In genomic region chr1:36349839-36350238, GRCh38 we compare ENCODE assay signal across 12 cellular contexts. TPM values are rescaled to one million over a fixed set of nuclear protein-coding genes. Genes with fewer than 3 reads are reported as not detected.
DNase-seq lines count a peak whose midpoint lies in the region; ATAC-seq and TF ChIP-seq lines count a peak whose summit lies in the region.
"Had no signal": no experiment of that assay in that cellular context is flagged by ENCODE, and none has a peak within 500 bp of the region (broad histone marks: within the 10 kb centered on the region; RNA-seq: fewer than 3 reads in every experiment).

No MANE protein-coding gene starts in this region.

- DNase-seq in M059J (ENCODE audit: low read depth) = peak; percentile 54
- DNase-seq in body of pancreas = no peak
- peak in 2 of 3 donors; percentile 66 to 76 for DNase-seq in right cardiac atrium
- DNase-seq in testis = peak; percentile 44
- no peak for DNase-seq in T-cell
- no peak for DNase-seq in SHP77 (lab: John Stamatoyannopoulos, UW)
- DNase-seq: H9, NCI-H1694 treated with DMSO at 0.1 percent for 48 hours, SIG-M5 had no signal

- H3K27me3 Mint-ChIP-seq in T-cell = no peaks in the 10 kb centered on the region
- H3K27me3 Mint-ChIP-seq: activated CD4-positive, alpha-beta memory T cell treated with anti-CD3 and anti-CD28 coated beads for 36 hours; central memory CD8-positive, alpha-beta T cell had no signal

- H3K27ac ChIP-seq in body of pancreas (peak overlapping the region in 2 of 4 donors; percentile 26 to 31), right cardiac atrium (ENCODE audit: low read length) (peak overlapping the region; percentile 88), testis (peak overlapping the region in 1 of 2 donors; percentile 45)

- TF ChIP-seq CTCF in body of pancreas (IDR thresholded peaks at IDR 0.05) = no peak
- TF ChIP-seq CTCF in testis (IDR thresholded peaks at IDR 0.05) = no peak

- no peak overlapping the region for H3K27ac Mint-ChIP-seq in T-cell

- POLR2A ChIA-PET in T-cell (lab: Charles Lee) = no interaction called here

- H3K4me1 Mint-ChIP-seq in T-cell = peaks cover 19 to 29% (median 24%) of the 10 kb centered on the region in 3 donors

- intact Hi-C loops in body of pancreas (cut with DNase I) = no loop called here
- intact Hi-C loops in right cardiac atrium (cut with DNase I) = no loop called here
- intact Hi-C loops in testis (cut with DNase I; ENCODE audit: low total_unique reads) = no loop called here

- peaks cover 40% of the 10 kb centered on the region for H3K36me3 Mint-ChIP-seq in T-cell

- TF ChIP-seq POLR2A in body of pancreas (IDR thresholded peaks at IDR 0.05) = no peak
- no peak for TF ChIP-seq POLR2A in testis (IDR thresholded peaks at IDR 0.05)

- H3K9me3 ChIP-seq in body of pancreas (no peaks in the 10 kb centered on the region), right cardiac atrium (ENCODE audit: control insufficient read depth, low read length) (no peaks in the 10 kb centered on the region), testis (no peaks in the 10 kb centered on the region)

- peak; percentile 9 for ATAC-seq in body of pancreas
- ATAC-seq in right cardiac atrium = peak; percentile 15 to 33
- ATAC-seq in HG02571 (IDR thresholded peaks at IDR 0.05; ENCODE audit: unreplicated experiment) = no peak
- ATAC-seq in T-cell (replicated peaks in 1 of 4) = no peak

- no peaks in the 10 kb centered on the region for H3K9me3 Mint-ChIP-seq in T-cell
- H3K9me3 Mint-ChIP-seq: activated CD4-positive, alpha-beta memory T cell treated with anti-CD3 and anti-CD28 coated beads for 36 hours; central memory CD8-positive, alpha-beta T cell; H9 had no signal

- H3K4me3 Mint-ChIP-seq in T-cell = peak overlapping the region in 1 of 3 donors; percentile 61
- H3K4me3 Mint-ChIP-seq: activated CD4-positive, alpha-beta memory T cell treated with anti-CD3 and anti-CD28 coated beads for 36 hours; central memory CD8-positive, alpha-beta T cell; H9 had no signal

- H3K36me3 ChIP-seq in body of pancreas (replicated peaks in 1 of 2; ENCODE audit: insufficient read depth in 1 of 2, low read depth in 2 of 2) (peaks cover 0 to 48% of the 10 kb centered on the region in 2 donors), testis (ENCODE audit: low read depth, missing control alignments) (no peaks in the 10 kb centered on the region)

- H3K4me1 ChIP-seq in body of pancreas = no peaks in the 10 kb centered on the region
- H3K4me1 ChIP-seq in right cardiac atrium (ENCODE audit: control insufficient read depth, insufficient read depth, low read length) = peaks cover 16% of the 10 kb centered on the region
- peaks cover 17% of the 10 kb centered on the region for H3K4me1 ChIP-seq in testis

- H3K4me3 ChIP-seq in body of pancreas = no peak overlapping the region
- no peak overlapping the region for H3K4me3 ChIP-seq in right cardiac atrium (ENCODE audit: low read length)
- H3K4me3 ChIP-seq in testis = no peak overlapping the region

- CTCF ChIA-PET in T-cell (lab: Charles Lee) = interaction anchor here in 1 of 2 donors (1.8 to 1.9 kb wide), 2 partner anchors 17 to 19 kb away, joined by 6 to 7 read pairs; no protein-coding TSS in a partner anchor

- WGBS in body of pancreas, 2 donors = 81% methylated on average over 14 of the region's 16 CpGs; no CpG with 5 or more reads in 1 of the 2 donors
- 44% methylated on average over 16 of the region's 16 CpGs for WGBS in right cardiac atrium
- 45 to 90% methylated on average over 8 to 16 of the region's 16 CpGs for WGBS in testis, 2 donors

- H3K27me3 ChIP-seq in body of pancreas = no peaks in the 10 kb centered on the region
- no peaks in the 10 kb centered on the region for H3K27me3 ChIP-seq in right cardiac atrium (ENCODE audit: control insufficient read depth, insufficient read depth)
- H3K27me3 ChIP-seq in testis = no peaks in the 10 kb centered on the region

RNA-seq across cellular contexts. Expression of gene EVA1B, which starts 26.4 kb away (rescaled TPM):
- 35.8 and 44.5 TPM in 2 replicates for total RNA-seq in M059J (2014; rRNA removed; shearing (Covaris generic))
- total RNA-seq in body of pancreas (10 to 100 TPM; 32.2 to 32.3 TPM), right cardiac atrium (10 to 100 TPM; 11.5 to 14.0 (median 13.1) TPM), testis (10 to 100 TPM in 1 of 2 donors, 1 to 10 TPM in 1; 9.1 to 19.4 TPM), T-cell (1 to 10 TPM; 2.0 to 8.1 (median 5.6) TPM)
- polyA plus RNA-seq in right cardiac atrium (17.4 TPM), testis (ENCODE audit: insufficient read depth, low read depth, low replicate concordance) (9.6 TPM)

RNA-seq across cellular contexts. Expression of gene STK40, which starts 35.9 kb away (rescaled TPM):
- total RNA-seq in M059J (2014; rRNA removed; shearing (Covaris generic)) = 13.2 and 21.4 TPM in 2 replicates
- total RNA-seq in body of pancreas = 10 to 100 TPM; 25.2 to 30.3 TPM
- 10 to 100 TPM; 66.7 to 85.0 (median 73.7) TPM for total RNA-seq in right cardiac atrium
- 54.8 TPM for polyA plus RNA-seq in right cardiac atrium
- 100 to 1,000 TPM; 140 to 159 TPM for total RNA-seq in testis
- polyA plus RNA-seq in testis (ENCODE audit: insufficient read depth, low read depth, low replicate concordance) = 126 TPM
- total RNA-seq in T-cell = 10 to 100 TPM; 29.6 to 71.1 (median 56.7) TPM

RNA-seq across cellular contexts. Expression of gene SH3D21, which starts 43.7 kb away (rescaled TPM):
- total RNA-seq in M059J (2014; rRNA removed; shearing (Covaris generic)) = 0.25 TPM in 1 of 2 replicates, not detected in the other
- total RNA-seq in body of pancreas (under 1 TPM; 0.33 to 0.52 TPM), right cardiac atrium (1 to 10 TPM; 2.5 to 4.7 (median 4.2) TPM), testis (10 to 100 TPM in 1 of 2 donors, 1 to 10 TPM in 1; 6.8 to 12.8 TPM), T-cell (1 to 10 TPM; 2.2 to 3.7 (median 2.8) TPM)
- polyA plus RNA-seq in right cardiac atrium (3.5 TPM), testis (ENCODE audit: insufficient read depth, low read depth, low replicate concordance) (14.9 TPM)

RNA-seq across cellular contexts. Expression of gene LSM10, which starts 47.9 kb away (rescaled TPM):
- 6.8 and 7.6 TPM in 2 replicates for total RNA-seq in M059J (2014; rRNA removed; shearing (Covaris generic))
- total RNA-seq in body of pancreas = 10 to 100 TPM; 12.2 to 21.8 TPM
- total RNA-seq in right cardiac atrium = 10 to 100 TPM; 70.9 to 76.4 (median 73.5) TPM
- polyA plus RNA-seq in right cardiac atrium = 121 TPM
- total RNA-seq in testis = 100 to 1,000 TPM in 1 of 2 donors, 10 to 100 TPM in 1; 73.6 to 106 TPM
- polyA plus RNA-seq in testis (ENCODE audit: insufficient read depth, low read depth, low replicate concordance) = 69.1 TPM
- 10 to 100 TPM; 26.2 to 59.9 (median 55.4) TPM for total RNA-seq in T-cell

Comparison
In these comparisons a context has a peak if more than half of its experiments do, and no peak if none do; other contexts are left out.
1. DNase-seq: peak in M059J (single experiment), right cardiac atrium (2 of 3) and testis (single experiment); none in body of pancreas (0 of 4), T-cell (0 of 34) and SHP77 (0 of 2).
2. ATAC-seq: peak in body of pancreas (single experiment) and right cardiac atrium (2 of 2); none in HG02571 (single experiment) and T-cell (0 of 4).